ENCODE assay signal across 1 cellular context in genomic region chr11:125874556-125875124, GRCh38.
TF ChIP-seq lines count a peak whose summit lies in the region.

No MANE protein-coding gene starts in this region.

TF ChIP-seq in HepG2, 621 proteins besides CTCF, POLR2A, EP300 and RAD21:
- TF ChIP-seq, protein P1, sequence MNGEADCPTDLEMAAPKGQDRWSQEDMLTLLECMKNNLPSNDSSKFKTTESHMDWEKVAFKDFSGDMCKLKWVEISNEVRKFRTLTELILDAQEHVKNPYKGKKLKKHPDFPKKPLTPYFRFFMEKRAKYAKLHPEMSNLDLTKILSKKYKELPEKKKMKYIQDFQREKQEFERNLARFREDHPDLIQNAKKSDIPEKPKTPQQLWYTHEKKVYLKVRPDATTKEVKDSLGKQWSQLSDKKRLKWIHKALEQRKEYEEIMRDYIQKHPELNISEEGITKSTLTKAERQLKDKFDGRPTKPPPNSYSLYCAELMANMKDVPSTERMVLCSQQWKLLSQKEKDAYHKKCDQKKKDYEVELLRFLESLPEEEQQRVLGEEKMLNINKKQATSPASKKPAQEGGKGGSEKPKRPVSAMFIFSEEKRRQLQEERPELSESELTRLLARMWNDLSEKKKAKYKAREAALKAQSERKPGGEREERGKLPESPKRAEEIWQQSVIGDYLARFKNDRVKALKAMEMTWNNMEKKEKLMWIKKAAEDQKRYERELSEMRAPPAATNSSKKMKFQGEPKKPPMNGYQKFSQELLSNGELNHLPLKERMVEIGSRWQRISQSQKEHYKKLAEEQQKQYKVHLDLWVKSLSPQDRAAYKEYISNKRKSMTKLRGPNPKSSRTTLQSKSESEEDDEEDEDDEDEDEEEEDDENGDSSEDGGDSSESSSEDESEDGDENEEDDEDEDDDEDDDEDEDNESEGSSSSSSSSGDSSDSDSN (CRISPR knock-in tag; IDR thresholded peaks at IDR 0.05) = 0 out of 2 replicates have a peak, but pooled peaks have one; percentile 20
- TF ChIP-seq, protein P2, sequence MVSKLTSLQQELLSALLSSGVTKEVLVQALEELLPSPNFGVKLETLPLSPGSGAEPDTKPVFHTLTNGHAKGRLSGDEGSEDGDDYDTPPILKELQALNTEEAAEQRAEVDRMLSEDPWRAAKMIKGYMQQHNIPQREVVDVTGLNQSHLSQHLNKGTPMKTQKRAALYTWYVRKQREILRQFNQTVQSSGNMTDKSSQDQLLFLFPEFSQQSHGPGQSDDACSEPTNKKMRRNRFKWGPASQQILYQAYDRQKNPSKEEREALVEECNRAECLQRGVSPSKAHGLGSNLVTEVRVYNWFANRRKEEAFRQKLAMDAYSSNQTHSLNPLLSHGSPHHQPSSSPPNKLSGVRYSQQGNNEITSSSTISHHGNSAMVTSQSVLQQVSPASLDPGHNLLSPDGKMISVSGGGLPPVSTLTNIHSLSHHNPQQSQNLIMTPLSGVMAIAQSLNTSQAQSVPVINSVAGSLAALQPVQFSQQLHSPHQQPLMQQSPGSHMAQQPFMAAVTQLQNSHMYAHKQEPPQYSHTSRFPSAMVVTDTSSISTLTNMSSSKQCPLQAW (CRISPR knock-in tag; IDR thresholded peaks at IDR 0.05) = 0 out of 2 replicates have a peak, but pooled peaks have one; percentile 26
- TF ChIP-seq ZNF12 (CRISPR knock-in tag; IDR thresholded peaks at IDR 0.05) (0 out of 2 replicates have a peak, but pooled peaks have one; percentile 19), ARID2 (CRISPR knock-in tag; IDR thresholded peaks at IDR 0.05; ENCODE audit: borderline replicate concordance) (no peak), SMC3 (IDR thresholded peaks at IDR 0.05; ENCODE audit: low read length) (peak; percentile 65; the same call in 1 of the 2 replicates), STAG1 (CRISPR knock-in tag; IDR thresholded peaks at IDR 0.05) (peak; percentile 90), TEAD3 (CRISPR knock-in tag; optimal IDR thresholded peaks at IDR 0.05; ENCODE audit: borderline replicate concordance) (peak; percentile 33), ZNF331 (CRISPR knock-in tag; IDR thresholded peaks at IDR 0.05) (no peak), ERF (CRISPR knock-in tag; IDR thresholded peaks at IDR 0.05) (0 out of 2 replicates have a peak, but pooled peaks have one; percentile 24), THAP11 (CRISPR knock-in tag; IDR thresholded peaks at IDR 0.05) (peak; percentile 37; the same call in 1 of the 2 replicates)
- TF ChIP-seq, protein P3, sequence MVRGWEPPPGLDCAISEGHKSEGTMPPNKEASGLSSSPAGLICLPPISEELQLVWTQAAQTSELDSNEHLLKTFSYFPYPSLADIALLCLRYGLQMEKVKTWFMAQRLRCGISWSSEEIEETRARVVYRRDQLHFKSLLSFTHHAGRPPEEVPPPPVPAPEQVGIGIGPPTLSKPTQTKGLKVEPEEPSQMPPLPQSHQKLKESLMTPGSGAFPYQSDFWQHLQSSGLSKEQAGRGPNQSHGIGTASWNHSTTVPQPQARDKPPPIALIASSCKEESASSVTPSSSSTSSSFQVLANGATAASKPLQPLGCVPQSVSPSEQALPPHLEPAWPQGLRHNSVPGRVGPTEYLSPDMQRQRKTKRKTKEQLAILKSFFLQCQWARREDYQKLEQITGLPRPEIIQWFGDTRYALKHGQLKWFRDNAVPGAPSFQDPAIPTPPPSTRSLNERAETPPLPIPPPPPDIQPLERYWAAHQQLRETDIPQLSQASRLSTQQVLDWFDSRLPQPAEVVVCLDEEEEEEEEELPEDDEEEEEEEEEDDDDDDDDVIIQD (CRISPR knock-in tag; IDR thresholded peaks at IDR 0.05; ENCODE audit: low read depth) = no peak
- TF ChIP-seq, protein P4, sequence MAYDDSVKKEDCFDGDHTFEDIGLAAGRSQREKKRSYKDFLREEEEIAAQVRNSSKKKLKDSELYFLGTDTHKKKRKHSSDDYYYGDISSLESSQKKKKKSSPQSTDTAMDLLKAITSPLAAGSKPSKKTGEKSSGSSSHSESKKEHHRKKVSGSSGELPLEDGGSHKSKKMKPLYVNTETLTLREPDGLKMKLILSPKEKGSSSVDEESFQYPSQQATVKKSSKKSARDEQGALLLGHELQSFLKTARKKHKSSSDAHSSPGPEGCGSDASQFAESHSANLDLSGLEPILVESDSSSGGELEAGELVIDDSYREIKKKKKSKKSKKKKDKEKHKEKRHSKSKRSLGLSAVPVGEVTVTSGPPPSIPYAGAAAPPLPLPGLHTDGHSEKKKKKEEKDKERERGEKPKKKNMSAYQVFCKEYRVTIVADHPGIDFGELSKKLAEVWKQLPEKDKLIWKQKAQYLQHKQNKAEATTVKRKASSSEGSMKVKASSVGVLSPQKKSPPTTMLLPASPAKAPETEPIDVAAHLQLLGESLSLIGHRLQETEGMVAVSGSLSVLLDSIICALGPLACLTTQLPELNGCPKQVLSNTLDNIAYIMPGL (CRISPR knock-in tag; IDR thresholded peaks at IDR 0.05; ENCODE audit: borderline replicate concordance in 1 of 2, low read depth in 1 of 2) = peak in 1 of 2 experiments; percentile 30; a peak in 1 of 4 replicates
TF ChIP-seq in HepG2: peak in this region for 9.
